ENCODE assay signal across 8 cellular contexts in the genomic region with DNA sequence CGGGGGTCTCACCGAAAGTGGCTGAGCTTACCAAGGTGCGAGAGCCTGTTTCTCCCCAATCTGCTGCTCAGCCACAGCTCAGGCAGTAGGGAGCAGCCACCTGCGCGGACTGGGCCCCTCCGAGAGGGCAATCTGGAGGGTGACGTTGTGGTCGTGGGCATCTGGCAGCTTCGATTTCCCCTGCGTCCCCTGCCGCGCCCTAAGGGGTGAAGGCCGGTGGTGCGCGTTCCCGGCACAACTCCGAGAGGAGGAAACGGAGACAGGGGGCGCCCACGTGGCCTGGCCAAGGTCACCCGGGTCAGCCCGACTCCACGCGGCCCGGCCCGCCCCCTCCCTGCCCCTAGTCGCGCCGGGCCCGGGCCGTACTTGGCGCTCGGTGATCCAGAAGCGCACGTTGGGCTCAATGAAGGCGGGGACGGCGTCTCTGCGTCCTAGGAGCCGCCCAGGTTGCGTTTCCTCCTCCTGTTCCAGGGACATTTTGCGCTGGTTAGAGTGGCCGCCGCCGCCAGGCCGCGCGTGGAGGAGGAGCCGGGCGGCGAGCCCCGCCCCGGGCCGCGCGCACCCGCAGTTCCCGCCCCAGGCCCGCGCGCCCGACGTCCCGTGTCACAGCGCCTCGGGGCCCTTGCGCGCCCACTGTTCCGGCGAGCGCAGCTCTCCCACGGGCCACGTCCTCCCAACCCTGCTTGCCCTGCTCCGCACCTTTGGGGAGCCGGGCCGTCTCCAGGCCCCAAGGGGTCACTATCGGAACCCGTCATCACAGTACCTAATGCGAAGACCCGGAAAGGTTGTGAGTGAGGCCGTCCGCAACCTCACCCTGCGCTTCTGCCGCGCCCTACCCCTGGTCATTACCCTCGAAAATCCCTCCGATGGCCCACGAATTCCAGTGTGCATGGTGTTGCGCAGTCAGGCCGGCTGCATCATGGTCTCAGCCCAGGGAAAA. TPM values are rescaled to one million over a fixed set of nuclear protein-coding genes. Genes with fewer than 3 reads are reported as not detected.
DNase-seq lines count a peak whose midpoint lies in the region; ATAC-seq, FAIRE-seq and TF ChIP-seq lines count a peak whose summit lies in the region.

A gene with protein sequence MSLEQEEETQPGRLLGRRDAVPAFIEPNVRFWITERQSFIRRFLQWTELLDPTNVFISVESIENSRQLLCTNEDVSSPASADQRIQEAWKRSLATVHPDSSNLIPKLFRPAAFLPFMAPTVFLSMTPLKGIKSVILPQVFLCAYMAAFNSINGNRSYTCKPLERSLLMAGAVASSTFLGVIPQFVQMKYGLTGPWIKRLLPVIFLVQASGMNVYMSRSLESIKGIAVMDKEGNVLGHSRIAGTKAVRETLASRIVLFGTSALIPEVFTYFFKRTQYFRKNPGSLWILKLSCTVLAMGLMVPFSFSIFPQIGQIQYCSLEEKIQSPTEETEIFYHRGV (minus strand): TSS at position 544 of the 940 bp plus-strand sequence. CDS start 67 bp downstream, at position 477.

- H2AFZ ChIP-seq in mammary epithelial cell (ENCODE audit: low read depth, low read length) (peak within 1 kb of the TSS; percentile 99), keratinocyte (ENCODE audit: control insufficient read depth, low read length) (peak within 1 kb of the TSS; percentile 86)

- H3K9me3 ChIP-seq in mammary epithelial cell (replicated peaks; ENCODE audit: insufficient read depth, low read length) (no peaks in the 10 kb centered on the region), keratinocyte (ENCODE audit: control insufficient read depth, low read depth, low read length) (no peaks in the 10 kb centered on the region)

- no peaks in the 10 kb centered on the region for H3K9me1 ChIP-seq in keratinocyte (ENCODE audit: control insufficient read depth, extremely low read depth, insufficient read depth, low read length)

- peaks cover 4% of the 10 kb centered on the region for H3K79me2 ChIP-seq in mammary epithelial cell (ENCODE audit: insufficient read depth, low read length)
- peaks cover 3% of the 10 kb centered on the region for H3K79me2 ChIP-seq in keratinocyte (ENCODE audit: control insufficient read depth, insufficient read depth, low read length)

- H3K4me2 ChIP-seq in mammary epithelial cell (ENCODE audit: insufficient read depth, low read depth, low read length) (peak within 1 kb of the TSS; percentile 100), keratinocyte (ENCODE audit: control insufficient read depth, extremely low read depth, insufficient read depth, low read depth, low read length) (peak within 1 kb of the TSS; percentile 94)

- TF ChIP-seq CTCF in WI38 (IDR thresholded peaks at IDR 0.05; ENCODE audit: low read depth, low read length) (no peak), mammary epithelial cell (conservative IDR thresholded peaks at IDR 0.05 in 1 of 2, IDR thresholded peaks at IDR 0.05 in 1 of 2; ENCODE audit: extremely low read depth in 1 of 2, insufficient read depth in 1 of 2, low read depth in 1 of 2, low read length in 2 of 2) (no peak), keratinocyte (optimal IDR thresholded peaks at IDR 0.05 in 1 of 3, IDR thresholded peaks at IDR 0.05 in 1 of 3, conservative IDR thresholded peaks at IDR 0.05 in 1 of 3; ENCODE audit: extremely low read depth in 1 of 3, insufficient read depth in 2 of 3, low read length in 3 of 3) (peak in 1 of 3 experiments; percentile 17)

- H4K20me1 ChIP-seq in mammary epithelial cell (ENCODE audit: insufficient read depth, low read length) (no peaks in the 10 kb centered on the region), keratinocyte (ENCODE audit: control insufficient read depth, extremely low read depth, insufficient read depth, low read length) (no peaks in the 10 kb centered on the region)

- intact Hi-C loops in mammary epithelial cell (cut with micrococcal nuclease) = loop anchor here (5.0 kb wide), 1 partner anchor 42 kb away; a partner anchor contains a TSS

- dilution Hi-C loops in mammary epithelial cell (cut with HindIII; ENCODE audit: low sequenced_read_pairs) = no loop called here
- dilution Hi-C loops in keratinocyte (cut with MboI; ENCODE audit: extremely low pct_ligation_motif_present, low sequenced_read_pairs) = no loop called here

- H3K9ac ChIP-seq in mammary epithelial cell (ENCODE audit: insufficient read depth, low read length) (peak within 1 kb of the TSS; percentile 67), keratinocyte (ENCODE audit: control insufficient read depth, extremely low read depth, insufficient read depth, low read length) (peak within 1 kb of the TSS; percentile 86)

- peak within 1 kb of the TSS; percentile 46 for H3K27ac ChIP-seq in mammary epithelial cell (ENCODE audit: insufficient read depth, low read depth, low read length)
- H3K27ac ChIP-seq in keratinocyte (ENCODE audit: control insufficient read depth, insufficient read depth, low read length) = peak within 1 kb of the TSS; percentile 73

- FAIRE-seq in keratinocyte (lab: Jason Lieb, UNC) = no peak

- H3K4me3 ChIP-seq in WI38 (ENCODE audit: low read depth, low read length) (peak within 1 kb of the TSS; percentile 68), mammary epithelial cell (replicated peaks in 1 of 3; ENCODE audit: insufficient read depth in 1 of 3, low read depth in 2 of 3, low read length in 3 of 3) (peak within 1 kb of the TSS; percentile 75 to 94 (median 79)), keratinocyte (ENCODE audit: control insufficient read depth in 2 of 3, extremely low read depth in 1 of 3, insufficient read depth in 2 of 3, low read depth in 1 of 3, low read length in 3 of 3) (peak within 1 kb of the TSS; percentile 64 to 84 (median 76))

- peaks cover 17% of the 10 kb centered on the region for H3K36me3 ChIP-seq in mammary epithelial cell (ENCODE audit: insufficient read depth, low read length)
- H3K36me3 ChIP-seq in keratinocyte (ENCODE audit: control insufficient read depth in 2 of 2, extremely low read depth in 1 of 2, insufficient read depth in 2 of 2, low read length in 2 of 2) = peaks cover 14 to 18% of the 10 kb centered on the region in 2 experiments

- DNase-seq in NCI-H2081 (lab: John Stamatoyannopoulos, UW) (peak; percentile 35 to 71), NCI-H2081 treated with DMSO at 0.1 percent for 48 hours (lab: John Stamatoyannopoulos, UW) (no peak), NCI-H2029 treated with DMSO at 0.1 percent for 48 hours (lab: John Stamatoyannopoulos, UW) (peak; percentile 6), mammary epithelial cell (peak; percentile 48), keratinocyte (ENCODE audit: low read depth, low spot score) (no peak)
- DNase-seq in stimulated activated CD4-positive, alpha-beta T cell treated with anti-CD3 and anti-CD28 coated beads, Interleukin-15, amount 100 ng/mL, for 1 hour (ENCODE audit: low read depth in 1 of 2, low spot score in 1 of 2) = peak; percentile 62 to 73

- in situ Hi-C loops in mammary epithelial cell (cut with MboI; ENCODE audit: low sequenced_read_pairs in 2 of 2) = no loop called here

- BruUV-seq in mammary epithelial cell (replicated peaks; lab: Mats Ljungman, UMichigan) = no TSS peak

- no peaks in the 10 kb centered on the region for H3K27me3 ChIP-seq in mammary epithelial cell (ENCODE audit: insufficient read depth, low read length)
- H3K27me3 ChIP-seq in keratinocyte (ENCODE audit: control insufficient read depth, extremely low read depth, insufficient read depth, low read length) = no peaks in the 10 kb centered on the region

- H3K4me1 ChIP-seq in mammary epithelial cell (ENCODE audit: insufficient read depth, low read length) (peaks cover 16% of the 10 kb centered on the region), keratinocyte (ENCODE audit: control insufficient read depth, extremely low read depth, insufficient read depth, low read length) (peaks cover 20% of the 10 kb centered on the region)

- CTCF ChIA-PET in mammary epithelial cell (lab: Charles Lee; ENCODE audit: low non-redundant PET) = interaction anchor here (0.6 to 0.7 kb wide), 3 partner anchors 33 to 365 kb away, joined by 3 to 7 read pairs (median 3); no protein-coding TSS in a partner anchor

- ATAC-seq in HG02759 (IDR thresholded peaks at IDR 0.05; ENCODE audit: unreplicated experiment) = peak; percentile 95

- WGBS in mammary epithelial cell (ENCODE audit: low coverage, missing lambda C conversion rate) = 3% methylated on average over 24 of the region's 90 CpGs

RNA-seq across cellular contexts. Expression of the gene that starts here (rescaled TPM):
- total RNA-seq in mammary epithelial cell = 10 to 100 TPM; 11.3 to 22.6 TPM
- polyA plus RNA-seq in mammary epithelial cell = 15.7 TPM
- polyA minus RNA-seq in mammary epithelial cell = 44.1 TPM
- 17.0 to 27.6 TPM (median 20.9 TPM) in 3 replicates for polyA plus RNA-seq in keratinocyte
- 16.3 TPM for polyA plus RNA-seq in keratinocyte (2011; ENCODE audit: low read depth)
- 18.0 and 35.0 TPM in 2 replicates for polyA plus RNA-seq in keratinocyte (2011; cell fraction: cytosol; rRNA removed)
- 29.9 and 35.9 TPM in 2 replicates for polyA plus RNA-seq in keratinocyte (2011; cell fraction: nucleus; rRNA removed)
- 11.3 and 18.1 TPM in 2 replicates for polyA plus RNA-seq in keratinocyte (2012; ENCODE audit: low replicate concordance)
- polyA minus RNA-seq in keratinocyte = 6.4 to 20.1 TPM (median 15.6 TPM) in 3 replicates
- 8.8 TPM for polyA minus RNA-seq in keratinocyte (2011; cell fraction: cytosol; rRNA and poly(A)+ RNA removed)
- polyA minus RNA-seq in keratinocyte (2011; cell fraction: nucleus; rRNA and poly(A)+ RNA removed) = 5.0 and 6.8 TPM in 2 replicates

Comparison
In these comparisons a context has a peak if more than half of its experiments do, and no peak if none do; other contexts are left out.
1. DNase-seq: peak in NCI-H2081 (2 of 2), NCI-H2029 treated with DMSO at 0.1 percent for 48 hours (single experiment), mammary epithelial cell (single experiment) and stimulated activated CD4-positive, alpha-beta T cell treated with anti-CD3 and anti-CD28 coated beads, Interleukin-15, amount 100 ng/mL, for 1 hour (2 of 2); none in NCI-H2081 treated with DMSO at 0.1 percent for 48 hours (single experiment) and keratinocyte (single experiment).
2. Peak in every context shown above with its lines, with median percentiles within 50 percentile points of each other: H3K4me3 ChIP-seq.